ENCODE assay signal across 7 cellular contexts in the genomic region with DNA sequence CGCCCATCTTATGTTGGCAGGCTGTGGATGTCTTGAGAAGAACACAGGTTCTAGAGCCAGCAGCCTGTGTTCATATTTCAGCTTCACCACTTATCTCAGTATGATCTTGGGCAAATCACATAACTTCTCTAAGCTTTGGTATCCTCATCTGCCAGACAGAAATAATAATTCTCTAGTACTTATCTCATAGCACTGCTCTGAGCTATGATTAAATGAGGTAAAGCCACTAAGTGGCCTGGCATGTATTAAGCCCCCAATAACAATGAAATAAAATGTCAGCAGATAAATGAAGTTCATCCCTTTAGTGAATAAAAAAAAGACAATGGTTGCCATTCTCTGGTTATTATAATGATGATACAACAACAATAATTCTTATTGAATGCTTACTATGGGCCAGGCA.
"Had no signal": no experiment of that assay in that cellular context is flagged by ENCODE, and none has a peak within 500 bp of the region (broad histone marks: within the 10 kb centered on the region; RNA-seq: fewer than 3 reads in every experiment).

No MANE protein-coding gene starts in this region.

- H3K27me3 Mint-ChIP-seq: IgD-negative memory B cell had no signal

- H3K4me1 Mint-ChIP-seq: IgD-negative memory B cell had no signal

- H3K36me3 Mint-ChIP-seq: IgD-negative memory B cell had no signal

- H3K4me3 Mint-ChIP-seq: IgD-negative memory B cell had no signal

- H3K27ac ChIP-seq: HL-60 had no signal

- DNase-seq: IMR-90, KBM-7, KG1 had no signal

- H3K4me3 ChIP-seq: K562 had no signal

- H3K27ac Mint-ChIP-seq: IgD-negative memory B cell had no signal

- ATAC-seq: HepG2, K562 had no signal
